In genomic region chr18:35566019-35566418, GRCh38 we compare ENCODE assay signal across 27 cellular contexts.
"Had no signal": no experiment of that assay in that cellular context is flagged by ENCODE, and none has a peak within 500 bp of the region (broad histone marks: within the 10 kb centered on the region; RNA-seq: fewer than 3 reads in every experiment).

No MANE protein-coding gene starts in this region.

- FAIRE-seq: urothelium cell line had no signal

- DNase-seq: stimulated activated CD4-positive, alpha-beta T cell treated with anti-CD3 and anti-CD28 coated beads, Interleukin-2, amount 100 ng/mL, for 48 hours; stimulated activated CD4-positive, alpha-beta T cell treated with anti-CD3 and anti-CD28 coated beads, Interleukin-4, amount 100 ng/mL, for 1 hour; stimulated activated CD4-positive, alpha-beta T cell treated with anti-CD3 and anti-CD28 coated beads, Interleukin-4, amount 100 ng/mL, for 24 hours; stimulated activated CD4-positive, alpha-beta T cell treated with anti-CD3 and anti-CD28 coated beads, Interleukin-4, amount 100 ng/mL, for 4 hours; stimulated activated CD8-positive, alpha-beta memory T cell treated with anti-CD3 and anti-CD28 coated beads, Interleukin-4, amount 100 ng/mL, for 48 hours; stimulated activated naive B cell treated with anti-CD40 and anti-IgM and Interleukin-4, amounts not matched to agents 10 μg/mL and 1 μg/mL and 100 μg/mL, for 72 hours; stimulated activated naive CD4-positive, alpha-beta T cell; stimulated activated naive CD4-positive, alpha-beta T cell treated with Interleukin-2 at 50 U/mL for 16 hours; stimulated activated naive CD8-positive, alpha-beta T cell treated with anti-CD3 and anti-CD28 coated beads, Interleukin-15, amount 100 ng/mL, for 72 hours; stimulated activated naive CD8-positive, alpha-beta T cell treated with anti-CD3 and anti-CD28 coated beads, Interleukin-15, Interleukin-2, amounts not matched to agents 100 U/mL and 50 U/mL, for 24 hours; stomach; substantia nigra; testis; thyroid gland; tibial artery; transverse colon; trophoblast cell; upper lobe of left lung; upper lobe of right lung; uterus had no signal

- ATAC-seq: stimulated activated effector memory CD8-positive, alpha-beta T cell treated with anti-CD3 and anti-CD28 coated beads, Interleukin-12 subunit alpha, Interleukin-12 subunit beta, amount 100 ng/mL, for 72 hours; stimulated activated memory B cell treated with anti-CD40 and anti-IgM and Interleukin-4, amounts not matched to agents 10 μg/mL and 1 μg/mL and 100 μg/mL, for 72 hours; stimulated activated naive B cell treated with anti-CD40 and anti-IgM and Interleukin-4, amounts not matched to agents 10 μg/mL and 1 μg/mL and 100 μg/mL, for 72 hours; stimulated activated naive CD8-positive, alpha-beta T cell treated with anti-CD3 and anti-CD28 coated beads, Interleukin-15, amount 100 ng/mL, for 72 hours; stimulated activated naive CD8-positive, alpha-beta T cell treated with anti-CD3 and anti-CD28 coated beads, Interleukin-15, Interleukin-2, amounts not matched to agents 100 U/mL and 50 U/mL, for 24 hours; upper lobe of right lung had no signal

- H3K4me3 ChIP-seq: stomach, suprapubic skin, testis, thoracic aorta, thyroid gland, tibial artery, tibial nerve, transverse colon, upper lobe of left lung, upper lobe of right lung, uterus, vagina had no signal

- H3K9me3 ChIP-seq: stomach, suprapubic skin, testis, thoracic aorta, thyroid gland, tibial artery, tibial nerve, transverse colon, upper lobe of left lung, upper lobe of right lung, uterus, vagina had no signal

- H3K27ac ChIP-seq: stomach, suprapubic skin, testis, thoracic aorta, thyroid gland, tibial artery, tibial nerve, transverse colon, upper lobe of left lung, upper lobe of right lung, uterus, vagina had no signal

- H3K36me3 ChIP-seq: stomach, suprapubic skin, thoracic aorta, thyroid gland, tibial artery, tibial nerve, transverse colon, upper lobe of left lung, upper lobe of right lung, uterus, vagina had no signal

- H3K4me1 ChIP-seq: suprapubic skin, testis, thyroid gland, tibial artery, tibial nerve, upper lobe of left lung, upper lobe of right lung, uterus, vagina had no signal
